ENCODE assay signal across 11 cellular contexts in genomic region chr18:31497404-31497710, GRCh38. TPM values are rescaled to one million over a fixed set of nuclear protein-coding genes. Genes with fewer than 3 reads are reported as not detected.
DNase-seq lines count a peak whose midpoint lies in the region; ATAC-seq, FAIRE-seq and TF ChIP-seq lines count a peak whose summit lies in the region.
"Had no signal": no experiment of that assay in that cellular context is flagged by ENCODE, and none has a peak within 500 bp of the region (broad histone marks: within the 10 kb centered on the region; RNA-seq: fewer than 3 reads in every experiment).

No MANE protein-coding gene starts in this region.

- H3K4me3 ChIP-seq in GM23338 (peak overlapping the region; percentile 93), astrocyte (ENCODE audit: insufficient read depth, low read depth, low read length) (peak overlapping the region; percentile 73), iPS-20b (ENCODE audit: low read length) (peak overlapping the region; percentile 96), gastrocnemius medialis (peak overlapping the region in 3 of 4 donors; percentile 48 to 65 (median 57))

- no peak for FAIRE-seq in astrocyte (lab: Jason Lieb, UNC)

- H3K79me2 ChIP-seq in GM23338 (replicated peaks; ENCODE audit: insufficient read depth) = peaks cover 40% of the 10 kb centered on the region
- H3K79me2 ChIP-seq in astrocyte (ENCODE audit: insufficient read depth, low read length) = peaks cover 22% of the 10 kb centered on the region

- H4K20me1 ChIP-seq in GM23338 (replicated peaks; ENCODE audit: insufficient read depth) = peaks cover 18% of the 10 kb centered on the region
- no peaks in the 10 kb centered on the region for H4K20me1 ChIP-seq in astrocyte (ENCODE audit: insufficient read depth, low read length)

- H3K27ac Mint-ChIP-seq in GM23338 (peak overlapping the region; percentile 80; the same call in 1 of the 2 replicates), astrocyte (ENCODE audit: unreplicated experiment) (no peak overlapping the region)
- H3K27ac Mint-ChIP-seq: activated B cell treated with CpG ODN at 0.5 μM for 24 hours; stimulated activated naive B cell treated with anti-CD40 and anti-IgM and Interleukin-4, amounts not matched to agents 10 μg/mL and 1 μg/mL and 100 μg/mL, for 72 hours had no signal

- H2AFZ ChIP-seq in GM23338 = peak overlapping the region; percentile 95
- H2AFZ ChIP-seq in astrocyte (ENCODE audit: low read depth, low read length) = peak overlapping the region; percentile 90

- peaks cover 28% of the 10 kb centered on the region for H3K4me1 Mint-ChIP-seq in GM23338
- peaks cover 10% of the 10 kb centered on the region for H3K4me1 Mint-ChIP-seq in astrocyte (ENCODE audit: low read depth, unreplicated experiment)

- peak overlapping the region; percentile 95 for H3K27ac ChIP-seq in GM23338 (ENCODE audit: low read depth)
- H3K27ac ChIP-seq in astrocyte (ENCODE audit: low read depth, low read length) = no peak overlapping the region
- H3K27ac ChIP-seq in iPS-20b (ENCODE audit: low read length) = peak overlapping the region; percentile 8
- no peak overlapping the region for H3K27ac ChIP-seq in gastrocnemius medialis
- H3K27ac ChIP-seq: neutrophil had no signal

- H3F3A ChIP-seq in GM23338 (replicated peaks; ENCODE audit: low read depth) = 0 out of 2 replicates have a peak, but pooled peaks cover 6% of the 10 kb centered on the region

- no peaks in the 10 kb centered on the region for H3K9me2 ChIP-seq in GM23338 (ENCODE audit: insufficient read depth)

- no peak for TF ChIP-seq POLR2A in gastrocnemius medialis (IDR thresholded peaks at IDR 0.05)

- H3K4me1 ChIP-seq in GM23338 (ENCODE audit: insufficient read depth) = peaks cover 34% of the 10 kb centered on the region
- no peaks in the 10 kb centered on the region for H3K4me1 ChIP-seq in astrocyte (ENCODE audit: insufficient read depth, low read length)
- peaks cover 17% of the 10 kb centered on the region for H3K4me1 ChIP-seq in iPS-20b (ENCODE audit: insufficient read depth, low read length)
- H3K4me1 ChIP-seq in gastrocnemius medialis = peaks cover 0 to 4% of the 10 kb centered on the region in 2 donors

- peaks cover 4% of the 10 kb centered on the region for H3K27me3 Mint-ChIP-seq in GM23338 (ENCODE audit: insufficient read depth, low read depth, poor library complexity)
- H3K27me3 Mint-ChIP-seq in astrocyte (ENCODE audit: low read depth, unreplicated experiment) = no peaks in the 10 kb centered on the region

- intact Hi-C loops in gastrocnemius medialis (cut with DNase I; ENCODE audit: low total_unique reads) = no loop called here

- DNase-seq in GM23338 (ENCODE audit: low spot score) = peak; percentile 62
- no peak for DNase-seq in astrocyte (ENCODE audit: low read depth)
- no peak for DNase-seq in gastrocnemius medialis
- no peak for DNase-seq in OCI-M1 (lab: John Stamatoyannopoulos, UW)
- DNase-seq in nucleus accumbens (lab: John Stamatoyannopoulos, UW) = no peak
- no peak for DNase-seq in HT-29 (ENCODE audit: low spot score)
- no peak for DNase-seq in activated gamma-delta T cell treated with Interleukin-2 at 50 U/mL for 16 hours
- DNase-seq: stimulated activated naive B cell treated with anti-CD40 and anti-IgM and Interleukin-4, amounts not matched to agents 10 μg/mL and 1 μg/mL and 100 μg/mL, for 72 hours had no signal

- H3K4me3 Mint-ChIP-seq in GM23338 = peak overlapping the region; percentile 97
- peak overlapping the region; percentile 78 for H3K4me3 Mint-ChIP-seq in astrocyte (ENCODE audit: unreplicated experiment)
- H3K4me3 Mint-ChIP-seq: activated B cell treated with CpG ODN at 0.5 μM for 24 hours had no signal

- peak overlapping the region; percentile 91 for H3K4me2 ChIP-seq in GM23338
- peak overlapping the region; percentile 89 for H3K4me2 ChIP-seq in astrocyte (ENCODE audit: low read length)

- H3K36me3 ChIP-seq in GM23338 (ENCODE audit: insufficient read depth) (no peaks in the 10 kb centered on the region), astrocyte (ENCODE audit: insufficient read depth, low read length) (no peaks in the 10 kb centered on the region), iPS-20b (ENCODE audit: insufficient read depth, low read depth, low read length) (no peaks in the 10 kb centered on the region), gastrocnemius medialis (no peaks in the 10 kb centered on the region)
- H3K36me3 ChIP-seq: neutrophil had no signal

- TF ChIP-seq CTCF in GM23338 (conservative IDR thresholded peaks at IDR 0.05; ENCODE audit: low read depth in 2 of 2) = no peak; a peak in 1 of 4 replicates
- no peak for TF ChIP-seq CTCF in astrocyte (IDR thresholded peaks at IDR 0.05; ENCODE audit: insufficient read depth, low read depth, low read length)
- TF ChIP-seq CTCF in gastrocnemius medialis (IDR thresholded peaks at IDR 0.05 in 4 of 5, conservative IDR thresholded peaks at IDR 0.05 in 1 of 5) = no peak

- H3K9ac ChIP-seq in astrocyte (ENCODE audit: low read length) (peak overlapping the region; percentile 86), iPS-20b (ENCODE audit: low read depth, low read length) (peak overlapping the region; percentile 97)

- H3K9me3 ChIP-seq in astrocyte (ENCODE audit: insufficient read depth, low read depth, low read length) (no peaks in the 10 kb centered on the region), iPS-20b (ENCODE audit: insufficient read depth, low read depth, low read length) (no peaks in the 10 kb centered on the region), gastrocnemius medialis (no peaks in the 10 kb centered on the region)
- H3K9me3 ChIP-seq: neutrophil had no signal

- H3K9me3 Mint-ChIP-seq in GM23338 (no peaks in the 10 kb centered on the region; the same call in 2 of the 3 replicates), astrocyte (ENCODE audit: unreplicated experiment) (no peaks in the 10 kb centered on the region)
- H3K9me3 Mint-ChIP-seq: activated B cell treated with CpG ODN at 0.5 μM for 24 hours; stimulated activated naive B cell treated with anti-CD40 and anti-IgM and Interleukin-4, amounts not matched to agents 10 μg/mL and 1 μg/mL and 100 μg/mL, for 72 hours had no signal

- in situ Hi-C loops in gastrocnemius medialis (cut with MboI; ENCODE audit: low sequenced_read_pairs in 4 of 4) = no loop called here

- H3K27me3 ChIP-seq in GM23338 (ENCODE audit: insufficient read depth) = 0 out of 2 replicates have a peak, but pooled peaks cover 6% of the 10 kb centered on the region
- H3K27me3 ChIP-seq in astrocyte (ENCODE audit: insufficient read depth, low read length) = no peaks in the 10 kb centered on the region
- H3K27me3 ChIP-seq in iPS-20b (ENCODE audit: insufficient read depth, low read length) = peaks cover 16% of the 10 kb centered on the region; the same call in 1 of the 2 replicates
- peaks cover 0 to 11% (median 0%) of the 10 kb centered on the region in 3 donors for H3K27me3 ChIP-seq in gastrocnemius medialis

- ATAC-seq in GM23338 (peak; percentile 57), gastrocnemius medialis (no peak)

- H3K36me3 Mint-ChIP-seq in GM23338 (ENCODE audit: low read depth) = no peaks in the 10 kb centered on the region
- H3K36me3 Mint-ChIP-seq in astrocyte (ENCODE audit: low read depth, unreplicated experiment) = no peaks in the 10 kb centered on the region
- H3K36me3 Mint-ChIP-seq: stimulated activated naive B cell treated with anti-CD40 and anti-IgM and Interleukin-4, amounts not matched to agents 10 μg/mL and 1 μg/mL and 100 μg/mL, for 72 hours had no signal

TF ChIP-seq in GM23338, 12 proteins besides CTCF, POLR2A, EP300 and RAD21:
- no peak for TF ChIP-seq EZH2 (IDR thresholded peaks at IDR 0.05; ENCODE audit: low read depth, unreplicated experiment)

RNA-seq across cellular contexts. Expression of gene DSG2, which starts 0.6 kb away (rescaled TPM):
- 144 and 147 TPM in 2 replicates for total RNA-seq in GM23338 (2014; rRNA removed; shearing (Covaris generic))
- polyA plus RNA-seq in GM23338 (2016; fragmentation: Nextera tagmentation; extraction: Ambion mirVana) = 41.2 and 44.7 TPM in 2 replicates
- total RNA-seq in astrocyte = 154 and 168 TPM in 2 replicates
- 1 to 10 TPM in 3 of 4 donors, under 1 TPM in 1; 0.61 to 3.7 (median 2.0) TPM for total RNA-seq in gastrocnemius medialis
- total RNA-seq in HT-29 (2014; rRNA removed; shearing (Covaris generic)) = 16.5 and 17.8 TPM in 2 replicates
- total RNA-seq: activated B cell treated with CpG ODN at 0.5 μM for 24 hours had no signal

RNA-seq across cellular contexts. Expression of gene DSG3, which starts 49.8 kb away (rescaled TPM):
- total RNA-seq in GM23338 (2014; rRNA removed; shearing (Covaris generic)) = 0.24 TPM in 1 of 2 replicates, not detected in the other
- polyA plus RNA-seq in GM23338 (2016; fragmentation: Nextera tagmentation; extraction: Ambion mirVana) = 0.05 and 0.07 TPM in 2 replicates
- total RNA-seq in astrocyte (0.29 and 0.64 TPM in 2 replicates), gastrocnemius medialis (not detected)
- total RNA-seq in HT-29 (2014; rRNA removed; shearing (Covaris generic)) = 0.03 TPM in 1 of 2 replicates, not detected in the other
- total RNA-seq: activated B cell treated with CpG ODN at 0.5 μM for 24 hours had no signal

Comparison
In these comparisons a context has a peak if more than half of its experiments do, and no peak if none do; other contexts are left out.
1. H3K27ac ChIP-seq: peak in GM23338 (single experiment) and iPS-20b (single experiment); none in astrocyte (single experiment) and gastrocnemius medialis (0 of 4).
2. Peak in every context shown above with its lines, with median percentiles within 50 percentile points of each other: H3K4me3 ChIP-seq.